Comparison of ENCODE assay signal across 8 cellular contexts in genomic region chr6:109383438-109383940, GRCh38. TPM values are rescaled to one million over a fixed set of nuclear protein-coding genes. Genes with fewer than 3 reads are reported as not detected.
DNase-seq lines count a peak whose midpoint lies in the region; ATAC-seq, FAIRE-seq and TF ChIP-seq lines count a peak whose summit lies in the region.

No MANE protein-coding gene starts in this region.

- peaks cover 21% of the 10 kb centered on the region for H3K4me1 Mint-ChIP-seq in astrocyte (ENCODE audit: low read depth, unreplicated experiment)

- no peak overlapping the region for H2AFZ ChIP-seq in astrocyte (ENCODE audit: low read depth, low read length)

- no peaks in the 10 kb centered on the region for H3K36me3 Mint-ChIP-seq in astrocyte (ENCODE audit: low read depth, unreplicated experiment)

- H3K4me1 ChIP-seq in heart left ventricle = peaks cover 0 to 38% (median 24%) of the 10 kb centered on the region in 12 donors
- H3K4me1 ChIP-seq in astrocyte (ENCODE audit: insufficient read depth, low read length) = peaks cover 29% of the 10 kb centered on the region
- H3K4me1 ChIP-seq in lung (ENCODE audit: control insufficient read depth in 2 of 2, insufficient read depth in 2 of 2, low read length in 2 of 2) = peaks cover 1 to 10% of the 10 kb centered on the region in 2 donors
- no peaks in the 10 kb centered on the region for H3K4me1 ChIP-seq in urinary bladder (ENCODE audit: insufficient read depth)
- no peaks in the 10 kb centered on the region for H3K4me1 ChIP-seq in aorta (ENCODE audit: control insufficient read depth in 1 of 2, insufficient read depth in 2 of 2, low read length in 2 of 2)

- peak overlapping the region; percentile 99 for H3K9ac ChIP-seq in astrocyte (ENCODE audit: low read length)

- H3K4me3 Mint-ChIP-seq in astrocyte (ENCODE audit: unreplicated experiment) = peak overlapping the region; percentile 95

- peak overlapping the region; percentile 88 for H3K4me2 ChIP-seq in astrocyte (ENCODE audit: low read length)

- ATAC-seq in heart left ventricle = no peak
- no peak for ATAC-seq in lung (ENCODE audit: insufficient read depth, low FRiP score)
- no peak for ATAC-seq in HG02870 (IDR thresholded peaks at IDR 0.05; ENCODE audit: unreplicated experiment)
- ATAC-seq in aorta (ENCODE audit: low FRiP score) = no peak

- no peak for TF ChIP-seq POLR2A in heart left ventricle (IDR thresholded peaks at IDR 0.05)

- peak overlapping the region; percentile 70 to 99 (median 96) for H3K4me3 ChIP-seq in heart left ventricle
- peak overlapping the region; percentile 100 for H3K4me3 ChIP-seq in astrocyte (ENCODE audit: insufficient read depth, low read depth, low read length)
- H3K4me3 ChIP-seq in lung = no peak overlapping the region
- peak overlapping the region; percentile 63 for H3K4me3 ChIP-seq in urinary bladder (ENCODE audit: low read depth, low read length)
- no peak overlapping the region for H3K4me3 ChIP-seq in aorta (ENCODE audit: low read length in 2 of 2)

- H3K79me2 ChIP-seq in astrocyte (ENCODE audit: insufficient read depth, low read length) = peaks cover 37% of the 10 kb centered on the region

- no peak for FAIRE-seq in astrocyte (lab: Jason Lieb, UNC)

- no peaks in the 10 kb centered on the region for H3K9me3 ChIP-seq in heart left ventricle
- no peaks in the 10 kb centered on the region for H3K9me3 ChIP-seq in astrocyte (ENCODE audit: insufficient read depth, low read depth, low read length)
- H3K9me3 ChIP-seq in lung (ENCODE audit: control insufficient read depth in 2 of 2, insufficient read depth in 1 of 2, low read length in 1 of 2) = no peaks in the 10 kb centered on the region
- no peaks in the 10 kb centered on the region for H3K9me3 ChIP-seq in aorta (ENCODE audit: control insufficient read depth, low read length)

- H3K27ac ChIP-seq in heart left ventricle = peak overlapping the region; percentile 97 to 100 (median 99)
- H3K27ac ChIP-seq in astrocyte (ENCODE audit: low read depth, low read length) = peak overlapping the region; percentile 100
- H3K27ac ChIP-seq in lung (ENCODE audit: low read depth in 1 of 2, low read length in 1 of 2) = peak overlapping the region; percentile 86 to 98
- no peak overlapping the region for H3K27ac ChIP-seq in urinary bladder (ENCODE audit: low read depth)
- peak overlapping the region in 1 of 2 donors; percentile 76 for H3K27ac ChIP-seq in aorta (ENCODE audit: low read depth in 1 of 2, low read length in 2 of 2)

- peaks cover 30% of the 10 kb centered on the region for H4K20me1 ChIP-seq in astrocyte (ENCODE audit: insufficient read depth, low read length)

- H3K36me3 ChIP-seq in heart left ventricle (peaks cover 0 to 9% (median 2%) of the 10 kb centered on the region in 9 donors), astrocyte (ENCODE audit: insufficient read depth, low read length) (no peaks in the 10 kb centered on the region), lung (ENCODE audit: control insufficient read depth in 2 of 2, insufficient read depth in 2 of 2, low read length in 2 of 2) (peaks cover 0 to 3% of the 10 kb centered on the region in 2 donors), urinary bladder (ENCODE audit: insufficient read depth) (no peaks in the 10 kb centered on the region), aorta (ENCODE audit: control insufficient read depth in 1 of 2, insufficient read depth in 2 of 2, low read length in 1 of 2) (no peaks in the 10 kb centered on the region)

- WGBS in heart left ventricle, 4 donors = 6 to 15% (median 13%) methylated on average over 5 of the region's 5 CpGs
- 9 to 23% methylated on average over 5 of the region's 5 CpGs for WGBS in lung, 2 donors
- WGBS in urinary bladder = 11% methylated on average over 5 of the region's 5 CpGs
- WGBS in aorta, 2 donors = 17 to 19% methylated on average over 5 of the region's 5 CpGs

- H3K27me3 ChIP-seq in heart left ventricle (no peaks in the 10 kb centered on the region), astrocyte (ENCODE audit: insufficient read depth, low read length) (no peaks in the 10 kb centered on the region), lung (ENCODE audit: control insufficient read depth, insufficient read depth) (no peaks in the 10 kb centered on the region), aorta (ENCODE audit: control insufficient read depth in 1 of 2, insufficient read depth in 2 of 2, low read length in 1 of 2) (no peaks in the 10 kb centered on the region)

- peak overlapping the region; percentile 100 for H3K27ac Mint-ChIP-seq in astrocyte (ENCODE audit: unreplicated experiment)

- H3K27me3 Mint-ChIP-seq in astrocyte (ENCODE audit: low read depth, unreplicated experiment) = peaks cover 8% of the 10 kb centered on the region

- no peaks in the 10 kb centered on the region for H3K9me3 Mint-ChIP-seq in astrocyte (ENCODE audit: unreplicated experiment)

- TF ChIP-seq CTCF in heart left ventricle (IDR thresholded peaks at IDR 0.05) (peak in 2 of 12 donors; percentile 1 to 24), astrocyte (IDR thresholded peaks at IDR 0.05; ENCODE audit: insufficient read depth, low read depth, low read length) (no peak), lung (IDR thresholded peaks at IDR 0.05; ENCODE audit: control extremely low read depth, extremely low read depth) (no peak)

- no peak for DNase-seq in heart left ventricle
- DNase-seq in cardiac septum (ENCODE audit: low spot score) = no peak
- no peak for DNase-seq in astrocyte (ENCODE audit: low read depth)
- no peak for DNase-seq in lung (ENCODE audit: low spot score)
- no peak for DNase-seq in NCI-H226
- no peak for DNase-seq in aorta

- intact Hi-C loops in heart left ventricle (cut with DNase I) (loop anchor here (1.0 to 10.0 kb wide), 25 partner anchors 57 to 839 kb away; partner anchors contain the start of genes CEP57L1 (in 7 of the 10), MICAL1 (in 4 of the 10), PPIL6 (in 4 of the 10) and SMPD2 (in 4 of the 10)), cardiac septum (cut with DNase I) (loop anchor here (2.0 to 10.0 kb wide), 6 partner anchors 57 to 819 kb away; partner anchors contain the start of genes FOXO3, MICAL1, PPIL6 and SMPD2), aorta (cut with DNase I) (loop anchor here (1.0 to 10.0 kb wide), 6 partner anchors 57 to 291 kb away; partner anchors contain the start of genes PPIL6 (in 2 of the 2), SESN1 (in 2 of the 2), SMPD2 (in 2 of the 2) and CEP57L1 (in 1 of the 2))

RNA-seq across cellular contexts. Expression of gene CD164, which starts 1.2 kb away (rescaled TPM):
- 100 to 1,000 TPM in 7 of 9 donors, 10 to 100 TPM in 2; 82.0 to 213 (median 119) TPM for total RNA-seq in heart left ventricle
- 100 to 1,000 TPM in 1 of 2 donors, 10 to 100 TPM in 1; 77.1 to 193 TPM for polyA plus RNA-seq in heart left ventricle
- 137 TPM for total RNA-seq in cardiac septum
- total RNA-seq in astrocyte = 345 and 359 TPM in 2 replicates
- 100 to 1,000 TPM; 255 to 300 TPM for total RNA-seq in lung
- polyA plus RNA-seq in lung = 100 to 1,000 TPM; 131 to 157 TPM
- 327 TPM for total RNA-seq in urinary bladder
- 221 TPM for polyA plus RNA-seq in urinary bladder
- total RNA-seq in aorta = 100 to 1,000 TPM; 226 TPM
- 100 to 1,000 TPM; 124 to 182 TPM for polyA plus RNA-seq in aorta

RNA-seq across cellular contexts. Expression of gene PPIL6, which starts 56.9 kb away (rescaled TPM):
- total RNA-seq in heart left ventricle (1 to 10 TPM; 1.5 to 6.5 (median 3.4) TPM), cardiac septum (1.2 TPM), astrocyte (1.6 and 1.7 TPM in 2 replicates), lung (10 to 100 TPM; 18.0 to 18.1 TPM), urinary bladder (11.9 TPM), aorta (1 to 10 TPM; 1.0 to 1.5 TPM)
- polyA plus RNA-seq in heart left ventricle (1 to 10 TPM in 1 of 2 donors, under 1 TPM in 1; 0.42 to 4.1 TPM), lung (1 to 10 TPM; 6.3 to 8.5 TPM), urinary bladder (4.3 TPM), aorta (1 to 10 TPM; 1.8 to 2.7 TPM)

RNA-seq across cellular contexts. Expression of gene SMPD2, which starts 57.0 kb away (rescaled TPM):
- 1 to 10 TPM; 2.0 to 7.1 (median 4.1) TPM for total RNA-seq in heart left ventricle
- polyA plus RNA-seq in heart left ventricle = 1 to 10 TPM; 4.2 to 9.6 TPM
- 5.1 TPM for total RNA-seq in cardiac septum
- 4.9 and 6.2 TPM in 2 replicates for total RNA-seq in astrocyte
- total RNA-seq in lung = 10 to 100 TPM; 18.2 to 22.8 TPM
- 10 to 100 TPM; 17.4 to 21.5 TPM for polyA plus RNA-seq in lung
- total RNA-seq in urinary bladder = 9.1 TPM
- 9.5 TPM for polyA plus RNA-seq in urinary bladder
- 1 to 10 TPM; 6.6 to 9.5 TPM for total RNA-seq in aorta
- 10 to 100 TPM in 1 of 2 donors, 1 to 10 TPM in 1; 2.5 to 10.6 TPM for polyA plus RNA-seq in aorta

Comparison
In these comparisons a context has a peak if more than half of its experiments do, and no peak if none do; other contexts are left out.
1. H3K4me3 ChIP-seq: peak in heart left ventricle (12 of 12), astrocyte (single experiment) and urinary bladder (single experiment); none in lung (single experiment) and aorta (0 of 2).